1 cellular context compared by ENCODE assay signal in the genomic region with DNA sequence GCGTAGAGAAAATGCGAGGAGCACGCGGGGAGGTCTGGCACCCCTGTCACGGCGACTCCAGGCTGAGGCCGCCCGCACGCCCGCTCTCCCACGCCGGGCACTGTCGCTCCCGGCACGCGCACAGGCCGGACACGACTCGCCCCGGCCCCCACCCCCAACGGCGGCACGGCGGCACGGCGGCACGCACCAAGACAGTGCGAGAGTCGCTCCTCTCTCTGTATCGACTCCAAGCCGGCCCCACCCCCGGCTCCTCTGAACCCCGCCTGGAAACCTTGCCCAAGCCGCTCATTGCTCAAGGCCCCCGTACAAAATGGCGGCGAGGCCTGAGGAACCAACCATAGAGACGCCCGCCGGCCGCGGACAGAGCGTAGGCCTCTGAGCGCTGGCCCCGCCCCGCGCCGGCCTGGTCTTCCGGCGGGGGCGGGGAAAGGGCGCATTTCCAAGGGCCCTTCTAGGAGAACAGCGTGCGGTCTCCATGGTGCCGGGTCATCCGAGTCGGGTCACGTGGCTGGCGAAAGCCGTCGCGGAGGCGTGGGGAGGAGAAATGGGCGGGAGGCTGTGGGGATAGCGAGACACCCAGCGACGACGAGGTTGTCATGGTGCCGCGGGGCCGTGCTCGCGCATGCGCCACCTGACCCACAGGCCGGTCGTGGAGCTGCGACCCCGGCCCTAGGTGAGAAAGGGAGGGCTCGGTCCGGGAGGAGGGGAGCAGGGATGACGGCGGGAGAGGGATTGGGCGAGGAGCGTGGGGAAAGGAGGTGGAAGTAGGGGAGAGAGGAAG.
TF ChIP-seq lines count a peak whose summit lies in the region.

A gene with protein sequence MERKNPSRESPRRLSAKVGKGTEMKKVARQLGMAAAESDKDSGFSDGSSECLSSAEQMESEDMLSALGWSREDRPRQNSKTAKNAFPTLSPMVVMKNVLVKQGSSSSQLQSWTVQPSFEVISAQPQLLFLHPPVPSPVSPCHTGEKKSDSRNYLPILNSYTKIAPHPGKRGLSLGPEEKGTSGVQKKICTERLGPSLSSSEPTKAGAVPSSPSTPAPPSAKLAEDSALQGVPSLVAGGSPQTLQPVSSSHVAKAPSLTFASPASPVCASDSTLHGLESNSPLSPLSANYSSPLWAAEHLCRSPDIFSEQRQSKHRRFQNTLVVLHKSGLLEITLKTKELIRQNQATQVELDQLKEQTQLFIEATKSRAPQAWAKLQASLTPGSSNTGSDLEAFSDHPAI (plus strand): TSS at position 570 of the 781 bp plus-strand sequence. CDS start 7,451 bp downstream, outside the sequence.

TF ChIP-seq in K562, 482 proteins besides CTCF, POLR2A, EP300 and RAD21 (continued from another document and continues in another):
- TF ChIP-seq TRIM28 (IDR thresholded peaks at IDR 0.05) (no peak), KDM4B (IDR thresholded peaks at IDR 0.05; ENCODE audit: borderline replicate concordance in 2 of 2, low read depth in 1 of 2) (peak in 1 of 2 experiments; percentile 54; a peak in 1 of 4 replicates), POLR2AphosphoS2 (IDR thresholded peaks at IDR 0.05; ENCODE audit: low read length) (no peak), ETV5 (CRISPR knock-in tag; IDR thresholded peaks at IDR 0.05; ENCODE audit: low read depth) (peak; percentile 48), CREB1 (IDR thresholded peaks at IDR 0.05) (peak; percentile 45; the same call in 1 of the 2 replicates), CREB1 (CRISPR knock-in tag; IDR thresholded peaks at IDR 0.05) (peak; percentile 37; the same call in 1 of the 2 replicates), HNRNPLL (IDR thresholded peaks at IDR 0.05; ENCODE audit: low read depth, low read length, poor library complexity, severe bottlenecking) (peak; percentile 92), ARID1B (IDR thresholded peaks at IDR 0.05) (no peak), EP400 (IDR thresholded peaks at IDR 0.05) (peak; percentile 89; the same call in 1 of the 2 replicates), ETV1 (tag; conservative IDR thresholded peaks at IDR 0.05; ENCODE audit: low read depth) (0 out of 2 replicates have a peak, but pooled peaks have one; percentile 30), NFXL1 (CRISPR knock-in tag; IDR thresholded peaks at IDR 0.05) (no peak), ZNF224 (CRISPR knock-in tag; IDR thresholded peaks at IDR 0.05) (no peak), DACH1 (IDR thresholded peaks at IDR 0.05; ENCODE audit: partially characterized antibody) (no peak), ZNF583 (CRISPR knock-in tag; IDR thresholded peaks at IDR 0.05) (no peak), LEF1 (IDR thresholded peaks at IDR 0.05) (no peak), GATAD2A (IDR thresholded peaks at IDR 0.05) (peak; percentile 56; the same call in 1 of the 2 replicates), PCBP1 (IDR thresholded peaks at IDR 0.05; ENCODE audit: low read depth, low read length, poor library complexity, severe bottlenecking) (peak; percentile 10), KAT2B (IDR thresholded peaks at IDR 0.05; ENCODE audit: low read depth, low read length) (no peak), ZNF707 (CRISPR knock-in tag; conservative IDR thresholded peaks at IDR 0.05) (no peak), RCOR1 (IDR thresholded peaks at IDR 0.05; ENCODE audit: borderline replicate concordance in 1 of 2, low read depth in 2 of 2, low read length in 2 of 2) (no peak), DPF2 (IDR thresholded peaks at IDR 0.05) (no peak; the same call in 1 of the 2 replicates), MTA3 (IDR thresholded peaks at IDR 0.05; ENCODE audit: borderline replicate concordance) (0 out of 2 replicates have a peak, but pooled peaks have one; percentile 64), SMARCA4 (IDR thresholded peaks at IDR 0.05) (no peak), SRF (CRISPR knock-in tag; IDR thresholded peaks at IDR 0.05) (peak in 1 of 2 experiments; percentile 29; a peak in 1 of 4 replicates), RB1 (IDR thresholded peaks at IDR 0.05; ENCODE audit: low read depth) (peak; percentile 72; the same call in 1 of the 2 replicates), KAT7 (CRISPR knock-in tag; IDR thresholded peaks at IDR 0.05; ENCODE audit: borderline replicate concordance) (no peak), POLR2H (tag; IDR thresholded peaks at IDR 0.05; ENCODE audit: low read depth) (peak; percentile 61; the same call in 1 of the 2 replicates), ZBTB7A (IDR thresholded peaks at IDR 0.05; ENCODE audit: borderline replicate concordance, control insufficient read depth, low read depth, low read length) (peak; percentile 24), SP1 (CRISPR knock-in tag; IDR thresholded peaks at IDR 0.05) (peak; percentile 94), ZNF431 (CRISPR knock-in tag; IDR thresholded peaks at IDR 0.05) (no peak; the same call in 1 of the 2 replicates), RBM15 (IDR thresholded peaks at IDR 0.05; ENCODE audit: insufficient read depth, low read length) (no peak), ZNF263 (CRISPR knock-in tag; IDR thresholded peaks at IDR 0.05; ENCODE audit: borderline replicate concordance) (peak; percentile 94), XRCC3 (IDR thresholded peaks at IDR 0.05) (no peak), GABPA (tag; conservative IDR thresholded peaks at IDR 0.05; ENCODE audit: low read depth) (peak; percentile 93), TBL1XR1 (IDR thresholded peaks at IDR 0.05; ENCODE audit: low read length in 2 of 2) (0 out of 4 replicates have a peak, but pooled peaks of 1 of the 2 experiments have one; percentile 22), XRCC5 (IDR thresholded peaks at IDR 0.05; ENCODE audit: low read depth, low read length) (peak; percentile 75; the same call in 1 of the 2 replicates), RBM22 (IDR thresholded peaks at IDR 0.05; ENCODE audit: low read depth, low read length, poor library complexity, severe bottlenecking) (peak; percentile 18), CBX1 (IDR thresholded peaks at IDR 0.05; ENCODE audit: low read depth) (peak; percentile 22; the same call in 1 of the 2 replicates), TOE1 (IDR thresholded peaks at IDR 0.05; ENCODE audit: borderline replicate concordance) (peak; percentile 96), TOE1 (CRISPR knock-in tag; IDR thresholded peaks at IDR 0.05; ENCODE audit: borderline replicate concordance, low read depth) (no peak), NFIC (IDR thresholded peaks at IDR 0.05) (peak; percentile 82)
- TF ChIP-seq, protein P1, sequence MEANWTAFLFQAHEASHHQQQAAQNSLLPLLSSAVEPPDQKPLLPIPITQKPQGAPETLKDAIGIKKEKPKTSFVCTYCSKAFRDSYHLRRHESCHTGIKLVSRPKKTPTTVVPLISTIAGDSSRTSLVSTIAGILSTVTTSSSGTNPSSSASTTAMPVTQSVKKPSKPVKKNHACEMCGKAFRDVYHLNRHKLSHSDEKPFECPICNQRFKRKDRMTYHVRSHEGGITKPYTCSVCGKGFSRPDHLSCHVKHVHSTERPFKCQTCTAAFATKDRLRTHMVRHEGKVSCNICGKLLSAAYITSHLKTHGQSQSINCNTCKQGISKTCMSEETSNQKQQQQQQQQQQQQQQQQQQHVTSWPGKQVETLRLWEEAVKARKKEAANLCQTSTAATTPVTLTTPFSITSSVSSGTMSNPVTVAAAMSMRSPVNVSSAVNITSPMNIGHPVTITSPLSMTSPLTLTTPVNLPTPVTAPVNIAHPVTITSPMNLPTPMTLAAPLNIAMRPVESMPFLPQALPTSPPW (CRISPR knock-in tag; IDR thresholded peaks at IDR 0.05): peak; percentile 88
- TF ChIP-seq, protein P2, sequence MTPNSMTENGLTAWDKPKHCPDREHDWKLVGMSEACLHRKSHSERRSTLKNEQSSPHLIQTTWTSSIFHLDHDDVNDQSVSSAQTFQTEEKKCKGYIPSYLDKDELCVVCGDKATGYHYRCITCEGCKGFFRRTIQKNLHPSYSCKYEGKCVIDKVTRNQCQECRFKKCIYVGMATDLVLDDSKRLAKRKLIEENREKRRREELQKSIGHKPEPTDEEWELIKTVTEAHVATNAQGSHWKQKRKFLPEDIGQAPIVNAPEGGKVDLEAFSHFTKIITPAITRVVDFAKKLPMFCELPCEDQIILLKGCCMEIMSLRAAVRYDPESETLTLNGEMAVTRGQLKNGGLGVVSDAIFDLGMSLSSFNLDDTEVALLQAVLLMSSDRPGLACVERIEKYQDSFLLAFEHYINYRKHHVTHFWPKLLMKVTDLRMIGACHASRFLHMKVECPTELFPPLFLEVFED (CRISPR knock-in tag; conservative IDR thresholded peaks at IDR 0.05): peak; percentile 93
- TF ChIP-seq, protein P3, sequence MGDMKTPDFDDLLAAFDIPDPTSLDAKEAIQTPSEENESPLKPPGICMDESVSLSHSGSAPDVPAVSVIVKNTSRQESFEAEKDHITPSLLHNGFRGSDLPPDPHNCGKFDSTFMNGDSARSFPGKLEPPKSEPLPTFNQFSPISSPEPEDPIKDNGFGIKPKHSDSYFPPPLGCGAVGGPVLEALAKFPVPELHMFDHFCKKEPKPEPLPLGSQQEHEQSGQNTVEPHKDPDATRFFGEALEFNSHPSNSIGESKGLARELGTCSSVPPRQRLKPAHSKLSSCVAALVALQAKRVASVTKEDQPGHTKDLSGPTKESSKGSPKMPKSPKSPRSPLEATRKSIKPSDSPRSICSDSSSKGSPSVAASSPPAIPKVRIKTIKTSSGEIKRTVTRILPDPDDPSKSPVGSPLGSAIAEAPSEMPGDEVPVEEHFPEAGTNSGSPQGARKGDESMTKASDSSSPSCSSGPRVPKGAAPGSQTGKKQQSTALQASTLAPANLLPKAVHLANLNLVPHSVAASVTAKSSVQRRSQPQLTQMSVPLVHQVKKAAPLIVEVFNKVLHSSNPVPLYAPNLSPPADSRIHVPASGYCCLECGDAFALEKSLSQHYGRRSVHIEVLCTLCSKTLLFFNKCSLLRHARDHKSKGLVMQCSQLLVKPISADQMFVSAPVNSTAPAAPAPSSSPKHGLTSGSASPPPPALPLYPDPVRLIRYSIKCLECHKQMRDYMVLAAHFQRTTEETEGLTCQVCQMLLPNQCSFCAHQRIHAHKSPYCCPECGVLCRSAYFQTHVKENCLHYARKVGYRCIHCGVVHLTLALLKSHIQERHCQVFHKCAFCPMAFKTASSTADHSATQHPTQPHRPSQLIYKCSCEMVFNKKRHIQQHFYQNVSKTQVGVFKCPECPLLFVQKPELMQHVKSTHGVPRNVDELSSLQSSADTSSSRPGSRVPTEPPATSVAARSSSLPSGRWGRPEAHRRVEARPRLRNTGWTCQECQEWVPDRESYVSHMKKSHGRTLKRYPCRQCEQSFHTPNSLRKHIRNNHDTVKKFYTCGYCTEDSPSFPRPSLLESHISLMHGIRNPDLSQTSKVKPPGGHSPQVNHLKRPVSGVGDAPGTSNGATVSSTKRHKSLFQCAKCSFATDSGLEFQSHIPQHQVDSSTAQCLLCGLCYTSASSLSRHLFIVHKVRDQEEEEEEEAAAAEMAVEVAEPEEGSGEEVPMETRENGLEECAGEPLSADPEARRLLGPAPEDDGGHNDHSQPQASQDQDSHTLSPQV (IDR thresholded peaks at IDR 0.05): peak; percentile 71; the same call in 1 of the 2 replicates
- TF ChIP-seq, protein P4, sequence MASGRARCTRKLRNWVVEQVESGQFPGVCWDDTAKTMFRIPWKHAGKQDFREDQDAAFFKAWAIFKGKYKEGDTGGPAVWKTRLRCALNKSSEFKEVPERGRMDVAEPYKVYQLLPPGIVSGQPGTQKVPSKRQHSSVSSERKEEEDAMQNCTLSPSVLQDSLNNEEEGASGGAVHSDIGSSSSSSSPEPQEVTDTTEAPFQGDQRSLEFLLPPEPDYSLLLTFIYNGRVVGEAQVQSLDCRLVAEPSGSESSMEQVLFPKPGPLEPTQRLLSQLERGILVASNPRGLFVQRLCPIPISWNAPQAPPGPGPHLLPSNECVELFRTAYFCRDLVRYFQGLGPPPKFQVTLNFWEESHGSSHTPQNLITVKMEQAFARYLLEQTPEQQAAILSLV (tag; IDR thresholded peaks at IDR 0.05): no peak
- TF ChIP-seq, protein P5, sequence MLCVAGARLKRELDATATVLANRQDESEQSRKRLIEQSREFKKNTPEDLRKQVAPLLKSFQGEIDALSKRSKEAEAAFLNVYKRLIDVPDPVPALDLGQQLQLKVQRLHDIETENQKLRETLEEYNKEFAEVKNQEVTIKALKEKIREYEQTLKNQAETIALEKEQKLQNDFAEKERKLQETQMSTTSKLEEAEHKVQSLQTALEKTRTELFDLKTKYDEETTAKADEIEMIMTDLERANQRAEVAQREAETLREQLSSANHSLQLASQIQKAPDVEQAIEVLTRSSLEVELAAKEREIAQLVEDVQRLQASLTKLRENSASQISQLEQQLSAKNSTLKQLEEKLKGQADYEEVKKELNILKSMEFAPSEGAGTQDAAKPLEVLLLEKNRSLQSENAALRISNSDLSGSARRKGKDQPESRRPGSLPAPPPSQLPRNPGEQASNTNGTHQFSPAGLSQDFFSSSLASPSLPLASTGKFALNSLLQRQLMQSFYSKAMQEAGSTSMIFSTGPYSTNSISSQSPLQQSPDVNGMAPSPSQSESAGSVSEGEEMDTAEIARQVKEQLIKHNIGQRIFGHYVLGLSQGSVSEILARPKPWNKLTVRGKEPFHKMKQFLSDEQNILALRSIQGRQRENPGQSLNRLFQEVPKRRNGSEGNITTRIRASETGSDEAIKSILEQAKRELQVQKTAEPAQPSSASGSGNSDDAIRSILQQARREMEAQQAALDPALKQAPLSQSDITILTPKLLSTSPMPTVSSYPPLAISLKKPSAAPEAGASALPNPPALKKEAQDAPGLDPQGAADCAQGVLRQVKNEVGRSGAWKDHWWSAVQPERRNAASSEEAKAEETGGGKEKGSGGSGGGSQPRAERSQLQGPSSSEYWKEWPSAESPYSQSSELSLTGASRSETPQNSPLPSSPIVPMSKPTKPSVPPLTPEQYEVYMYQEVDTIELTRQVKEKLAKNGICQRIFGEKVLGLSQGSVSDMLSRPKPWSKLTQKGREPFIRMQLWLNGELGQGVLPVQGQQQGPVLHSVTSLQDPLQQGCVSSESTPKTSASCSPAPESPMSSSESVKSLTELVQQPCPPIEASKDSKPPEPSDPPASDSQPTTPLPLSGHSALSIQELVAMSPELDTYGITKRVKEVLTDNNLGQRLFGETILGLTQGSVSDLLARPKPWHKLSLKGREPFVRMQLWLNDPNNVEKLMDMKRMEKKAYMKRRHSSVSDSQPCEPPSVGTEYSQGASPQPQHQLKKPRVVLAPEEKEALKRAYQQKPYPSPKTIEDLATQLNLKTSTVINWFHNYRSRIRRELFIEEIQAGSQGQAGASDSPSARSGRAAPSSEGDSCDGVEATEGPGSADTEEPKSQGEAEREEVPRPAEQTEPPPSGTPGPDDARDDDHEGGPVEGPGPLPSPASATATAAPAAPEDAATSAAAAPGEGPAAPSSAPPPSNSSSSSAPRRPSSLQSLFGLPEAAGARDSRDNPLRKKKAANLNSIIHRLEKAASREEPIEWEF (CRISPR knock-in tag; IDR thresholded peaks at IDR 0.05): no peak
- TF ChIP-seq, protein P6, sequence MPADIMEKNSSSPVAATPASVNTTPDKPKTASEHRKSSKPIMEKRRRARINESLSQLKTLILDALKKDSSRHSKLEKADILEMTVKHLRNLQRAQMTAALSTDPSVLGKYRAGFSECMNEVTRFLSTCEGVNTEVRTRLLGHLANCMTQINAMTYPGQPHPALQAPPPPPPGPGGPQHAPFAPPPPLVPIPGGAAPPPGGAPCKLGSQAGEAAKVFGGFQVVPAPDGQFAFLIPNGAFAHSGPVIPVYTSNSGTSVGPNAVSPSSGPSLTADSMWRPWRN (IDR thresholded peaks at IDR 0.05; ENCODE audit: low read depth): no peak
- TF ChIP-seq, protein P7, sequence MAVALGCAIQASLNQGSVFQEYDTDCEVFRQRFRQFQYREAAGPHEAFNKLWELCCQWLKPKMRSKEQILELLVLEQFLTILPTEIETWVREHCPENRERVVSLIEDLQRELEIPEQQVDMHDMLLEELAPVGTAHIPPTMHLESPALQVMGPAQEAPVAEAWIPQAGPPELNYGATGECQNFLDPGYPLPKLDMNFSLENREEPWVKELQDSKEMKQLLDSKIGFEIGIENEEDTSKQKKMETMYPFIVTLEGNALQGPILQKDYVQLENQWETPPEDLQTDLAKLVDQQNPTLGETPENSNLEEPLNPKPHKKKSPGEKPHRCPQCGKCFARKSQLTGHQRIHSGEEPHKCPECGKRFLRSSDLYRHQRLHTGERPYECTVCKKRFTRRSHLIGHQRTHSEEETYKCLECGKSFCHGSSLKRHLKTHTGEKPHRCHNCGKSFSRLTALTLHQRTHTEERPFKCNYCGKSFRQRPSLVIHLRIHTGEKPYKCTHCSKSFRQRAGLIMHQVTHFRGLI (CRISPR knock-in tag; IDR thresholded peaks at IDR 0.05): no peak
